In genomic region chr15:74842581-74843444, GRCh38 we compare ENCODE assay signal across 8 cellular contexts. TPM values are rescaled to one million over a fixed set of nuclear protein-coding genes. Genes with fewer than 3 reads are reported as not detected.
DNase-seq lines count a peak whose midpoint lies in the region; ATAC-seq and TF ChIP-seq lines count a peak whose summit lies in the region.

Gene ULK3 (minus strand): TSS chr15:74843156. CDS start chr15:74843105, 51 bp downstream.

- peaks cover 56% of the 10 kb centered on the region for H3K4me1 Mint-ChIP-seq in CD4-positive, alpha-beta T cell (ENCODE audit: low read depth)
- H3K4me1 Mint-ChIP-seq in activated CD4-positive, alpha-beta memory T cell treated with anti-CD3 and anti-CD28 coated beads, Interleukin-2, amount 10 ng/mL, durations not matched to agents 7 days and 5 days, result peaks cover 63% of the 10 kb centered on the region

- H3K27me3 ChIP-seq in CD4-positive, alpha-beta T cell (ENCODE audit: control insufficient read depth, insufficient read depth, low read length), result no peaks in the 10 kb centered on the region
- H3K27me3 ChIP-seq in HL-60 (ENCODE audit: insufficient read depth, poor library complexity, severe bottlenecking) (no peaks in the 10 kb centered on the region), dorsolateral prefrontal cortex (no peaks in the 10 kb centered on the region), right lobe of liver (no peaks in the 10 kb centered on the region)

- TF ChIP-seq POLR2A in right lobe of liver (IDR thresholded peaks at IDR 0.05), result peak; percentile 76

- CTCF ChIA-PET in CD4-positive, alpha-beta T cell (lab: Charles Lee), result interaction anchor here (1.2 to 2.5 kb wide), 9 partner anchors 27 to 67 kb away, joined by 3 to 12 read pairs (median 6); partner anchors contain the start of gene FAM219B
- CTCF ChIA-PET in activated CD4-positive, alpha-beta memory T cell treated with anti-CD3 and anti-CD28 coated beads, Interleukin-2, amount 10 ng/mL, durations not matched to agents 7 days and 5 days (lab: Charles Lee), result interaction anchor here (0.8 to 3.6 kb wide), 12 partner anchors 16 to 202 kb away, joined by 3 to 49 read pairs (median 4); no protein-coding TSS in a partner anchor

- ATAC-seq in CD4-positive, alpha-beta T cell (ENCODE audit: poor library complexity), result peak; percentile 91
- ATAC-seq in GM19455 (IDR thresholded peaks at IDR 0.05; ENCODE audit: unreplicated experiment), result peak; percentile 81
- ATAC-seq in right lobe of liver, result peak; percentile 90 to 97 (median 92)

- no peaks in the 10 kb centered on the region for H3K9me3 ChIP-seq in CD4-positive, alpha-beta T cell (ENCODE audit: control insufficient read depth, low read length)
- no peaks in the 10 kb centered on the region for H3K9me3 ChIP-seq in right lobe of liver

- TF ChIP-seq CTCF in CD4-positive, alpha-beta T cell (IDR thresholded peaks at IDR 0.05), result peak; percentile 56
- TF ChIP-seq CTCF in HL-60 (IDR thresholded peaks at IDR 0.05; ENCODE audit: insufficient read depth, low read length), result peak; percentile 12
- TF ChIP-seq CTCF in dorsolateral prefrontal cortex (IDR thresholded peaks at IDR 0.05 in 54 of 56, conservative IDR thresholded peaks at IDR 0.05 in 2 of 56; ENCODE audit: low read depth in 1 of 56, partially characterized antibody in 56 of 56), result peak in 55 of 56 donors; percentile 33 to 97 (median 72)
- TF ChIP-seq CTCF in right lobe of liver (IDR thresholded peaks at IDR 0.05), result peak; percentile 64 to 92 (median 80)

- H3K36me3 Mint-ChIP-seq in CD4-positive, alpha-beta T cell (ENCODE audit: low read depth), result peaks cover 44% of the 10 kb centered on the region
- H3K36me3 Mint-ChIP-seq in activated CD4-positive, alpha-beta memory T cell treated with anti-CD3 and anti-CD28 coated beads, Interleukin-2, amount 10 ng/mL, durations not matched to agents 7 days and 5 days (ENCODE audit: low read depth), result peaks cover 55% of the 10 kb centered on the region

- H3K4me1 ChIP-seq in right lobe of liver, result peaks cover 0 to 21% (median 6%) of the 10 kb centered on the region in 4 donors

- H3K4me3 Mint-ChIP-seq in CD4-positive, alpha-beta T cell, result peak within 1 kb of the TSS; percentile 93
- peak within 1 kb of the TSS; percentile 91 for H3K4me3 Mint-ChIP-seq in activated CD4-positive, alpha-beta memory T cell treated with anti-CD3 and anti-CD28 coated beads, Interleukin-2, amount 10 ng/mL, durations not matched to agents 7 days and 5 days

- 1% methylated on average over 18 of the region's 84 CpGs for WGBS in right lobe of liver (ENCODE audit: insufficient coverage, low coverage, low lambda C conversion rate, missing lambda C conversion rate)

- H3K27ac Mint-ChIP-seq in CD4-positive, alpha-beta T cell, result peak within 1 kb of the TSS; percentile 86
- H3K27ac Mint-ChIP-seq in activated CD4-positive, alpha-beta memory T cell treated with anti-CD3 and anti-CD28 coated beads, Interleukin-2, amount 10 ng/mL, durations not matched to agents 7 days and 5 days, result peak within 1 kb of the TSS; percentile 98

- peak within 1 kb of the TSS; percentile 91 for H3K4me3 ChIP-seq in HL-60 (replicated peaks; ENCODE audit: insufficient read depth, low read length)
- peak within 1 kb of the TSS; percentile 72 to 98 (median 93) for H3K4me3 ChIP-seq in dorsolateral prefrontal cortex
- peak within 1 kb of the TSS; percentile 90 to 100 (median 95) for H3K4me3 ChIP-seq in right lobe of liver

- no peaks in the 10 kb centered on the region for H3K9me3 Mint-ChIP-seq in CD4-positive, alpha-beta T cell
- no peaks in the 10 kb centered on the region for H3K9me3 Mint-ChIP-seq in activated CD4-positive, alpha-beta memory T cell treated with anti-CD3 and anti-CD28 coated beads, Interleukin-2, amount 10 ng/mL, durations not matched to agents 7 days and 5 days

- H3K27ac ChIP-seq in CD4-positive, alpha-beta T cell (ENCODE audit: low read depth, low read length), result peak within 1 kb of the TSS; percentile 69
- H3K27ac ChIP-seq in HL-60 (replicated peaks), result peak within 1 kb of the TSS; percentile 80
- peak within 1 kb of the TSS; percentile 66 to 97 (median 91) for H3K27ac ChIP-seq in dorsolateral prefrontal cortex
- peak within 1 kb of the TSS; percentile 65 to 82 (median 70) for H3K27ac ChIP-seq in right lobe of liver

- peak; percentile 84 to 94 (median 90) for DNase-seq in CD4-positive, alpha-beta T cell
- DNase-seq in HL-60 (ENCODE audit: low read depth in 1 of 2, low spot score in 1 of 2) (peak; percentile 86 to 90), NCI-H82 treated with DMSO at 0.1 percent for 48 hours (lab: John Stamatoyannopoulos, UW; ENCODE audit: unreplicated experiment) (peak; percentile 62), dorsolateral prefrontal cortex (peak; percentile 83 to 94 (median 92)), right lobe of liver (peak; percentile 90 to 93 (median 92))
- peak; percentile 95 for DNase-seq in activated CD4-positive, alpha-beta memory T cell treated with anti-CD3 and anti-CD28 coated beads, Interleukin-2, amount 10 ng/mL, durations not matched to agents 7 days and 5 days
- DNase-seq in stimulated activated CD4-positive, alpha-beta T cell treated with anti-CD3 and anti-CD28 coated beads, Interleukin-4, amount 100 ng/mL, for 4 hours, result peak; percentile 90 to 95

- intact Hi-C loops in CD4-positive, alpha-beta T cell (cut with DNase I, micrococcal nuclease), result loop anchor here (1.0 to 10.0 kb wide), 11 partner anchors 30 to 359 kb away; partner anchors contain the start of genes MPI (in 2 of the 2), SCAMP2 (in 2 of the 2), ARID3B (in 1 of the 2) and C15orf39 (in 1 of the 2)
- intact Hi-C loops in dorsolateral prefrontal cortex (cut with DNase I), result loop anchor here (2.0 to 5.0 kb wide), 6 partner anchors 30 to 109 kb away; partner anchors contain the start of genes COX5A (in 1 of the 2), CSK (in 1 of the 2), FAM219B (in 1 of the 2) and SCAMP2 (in 1 of the 2)
- intact Hi-C loops in right lobe of liver (cut with DNase I), result no loop called here

- H3K36me3 ChIP-seq in right lobe of liver, result peaks cover 0 to 14% (median 0%) of the 10 kb centered on the region in 4 donors

- H3K27me3 Mint-ChIP-seq in CD4-positive, alpha-beta T cell, result no peaks in the 10 kb centered on the region
- H3K27me3 Mint-ChIP-seq in activated CD4-positive, alpha-beta memory T cell treated with anti-CD3 and anti-CD28 coated beads, Interleukin-2, amount 10 ng/mL, durations not matched to agents 7 days and 5 days, result no peaks in the 10 kb centered on the region

- POLR2A ChIA-PET in CD4-positive, alpha-beta T cell (lab: Charles Lee), result interaction anchor here (0.8 to 2.5 kb wide), 12 partner anchors 25 to 64 kb away, joined by 3 to 13 read pairs (median 6); partner anchors contain the start of genes FAM219B, MPI and SCAMP2
- POLR2A ChIA-PET in activated CD4-positive, alpha-beta memory T cell treated with anti-CD3 and anti-CD28 coated beads, Interleukin-2, amount 10 ng/mL, durations not matched to agents 7 days and 5 days (lab: Charles Lee), result interaction anchor here (0.9 to 4.9 kb wide), 13 partner anchors 9 to 95 kb away, joined by 3 to 66 read pairs (median 4); partner anchors contain the start of genes COX5A, FAM219B and MPI

RNA-seq across cellular contexts. Expression of gene ULK3, which starts in this region (rescaled TPM):
- 10 to 100 TPM; 37.8 to 38.9 TPM for total RNA-seq in CD4-positive, alpha-beta T cell
- total RNA-seq in activated CD4-positive, alpha-beta memory T cell treated with anti-CD3 and anti-CD28 coated beads, Interleukin-2, amount 10 ng/mL, durations not matched to agents 7 days and 5 days, result 10 to 100 TPM; 74.9 to 84.2 TPM
- total RNA-seq in dorsolateral prefrontal cortex (100 to 1,000 TPM in 15 of 120 experiments, 10 to 100 TPM in 105; 55.0 to 133 (median 84.0) TPM), right lobe of liver (10 to 100 TPM; 19.7 to 25.1 (median 22.1) TPM)

Comparison
In these comparisons a context has a peak if more than half of its experiments do, and no peak if none do; other contexts are left out.
1. Peak in every context shown above with its lines: DNase-seq, ATAC-seq, H3K4me3 ChIP-seq and H3K27ac ChIP-seq.
2. CTCF ChIP-seq: peak in every context shown above with its lines; median percentile 80 in right lobe of liver; 72 in dorsolateral prefrontal cortex; 56 in CD4-positive, alpha-beta T cell; 12 in HL-60.
3. intact Hi-C loops: an anchor here in CD4-positive, alpha-beta T cell (1.0 to 10.0 kb wide) and dorsolateral prefrontal cortex (2.0 to 5.0 kb wide); none called in right lobe of liver.